ENCODE assay signal across 18 cellular contexts in genomic region chr2:60498176-60499081, GRCh38. TPM values are rescaled to one million over a fixed set of nuclear protein-coding genes. Genes with fewer than 3 reads are reported as not detected.
DNase-seq lines count a peak whose midpoint lies in the region; ATAC-seq and TF ChIP-seq lines count a peak whose summit lies in the region.
"Had no signal": no experiment of that assay in that cellular context is flagged by ENCODE, and none has a peak within 500 bp of the region (broad histone marks: within the 10 kb centered on the region; RNA-seq: fewer than 3 reads in every experiment).

No MANE protein-coding gene starts in this region.

- TF ChIP-seq CTCF in GM13977 (IDR thresholded peaks at IDR 0.05; ENCODE audit: extremely low read depth, insufficient read depth, missing control alignments) (no peak), prostate gland (IDR thresholded peaks at IDR 0.05) (no peak)

- no peaks in the 10 kb centered on the region for H3K36me3 ChIP-seq in prostate gland
- no peaks in the 10 kb centered on the region for H3K36me3 ChIP-seq in CD4-positive, alpha-beta memory T cell (ENCODE audit: insufficient read depth, low read length)
- H3K36me3 ChIP-seq: sigmoid colon had no signal

- no peak overlapping the region for H3K27ac ChIP-seq in prostate gland
- no peak overlapping the region for H3K27ac ChIP-seq in CD4-positive, alpha-beta memory T cell (ENCODE audit: low read depth, low read length)
- H3K27ac ChIP-seq: sigmoid colon had no signal

- POLR2A ChIA-PET in CD4-positive, alpha-beta memory T cell (lab: Charles Lee; ENCODE audit: partially characterized antibody) = no interaction called here

- no peaks in the 10 kb centered on the region for H3K36me3 Mint-ChIP-seq in CD4-positive, alpha-beta memory T cell
- H3K36me3 Mint-ChIP-seq: CD8-positive, alpha-beta memory T cell; naive thymus-derived CD8-positive, alpha-beta T cell had no signal

- 86% methylated on average over 10 of the region's 10 CpGs for WGBS in prostate gland

- peak; percentile 43 for ATAC-seq in GM19463 (IDR thresholded peaks at IDR 0.05; ENCODE audit: unreplicated experiment)
- peak; percentile 37 for ATAC-seq in HG03025 (IDR thresholded peaks at IDR 0.05; ENCODE audit: low FRiP score, unreplicated experiment)
- ATAC-seq: activated CD4-positive, CD25-positive, alpha-beta regulatory T cell treated with anti-CD3 and anti-CD28 coated beads, Interleukin-2, amount 50 U/mL, for 24 hours; left colon; naive thymus-derived CD8-positive, alpha-beta T cell had no signal

- no peaks in the 10 kb centered on the region for H3K4me1 Mint-ChIP-seq in CD4-positive, alpha-beta memory T cell
- H3K4me1 Mint-ChIP-seq: CD8-positive, alpha-beta memory T cell had no signal

- H3K4me1 ChIP-seq in prostate gland (replicated peaks) = no peaks in the 10 kb centered on the region
- no peaks in the 10 kb centered on the region for H3K4me1 ChIP-seq in CD4-positive, alpha-beta memory T cell (ENCODE audit: insufficient read depth, low read length)

- in situ Hi-C loops in GM13977 (cut with MboI; ENCODE audit: low pct_unique_long_range_greater_than_20kb, low sequenced_read_pairs, unreplicated experiment) = no loop called here

- H3K27me3 Mint-ChIP-seq in CD4-positive, alpha-beta memory T cell = peaks cover 4 to 5% of the 10 kb centered on the region in 2 donors
- H3K27me3 Mint-ChIP-seq: brain had no signal

- intact Hi-C loops in prostate gland (cut with DNase I) = no loop called here
- intact Hi-C loops in CD4-positive, alpha-beta memory T cell (cut with micrococcal nuclease) = no loop called here

- CTCF ChIA-PET in CD4-positive, alpha-beta memory T cell (lab: Charles Lee; ENCODE audit: partially characterized antibody) = no interaction called here

- TF ChIP-seq POLR2A in erythroblast (IDR thresholded peaks at IDR 0.05; ENCODE audit: low read length) (peak; percentile 75), prostate gland (IDR thresholded peaks at IDR 0.05) (no peak)

- DNase-seq in GM13977 (ENCODE audit: low spot score) (peak; percentile 54), erythroblast (lab: John Stamatoyannopoulos, UW) (peak; percentile 71 to 86), prostate gland (ENCODE audit: low spot score) (no peak), A172 (ENCODE audit: low spot score) (no peak), NCI-H2227 treated with DMSO at 0.1 percent for 48 hours (lab: John Stamatoyannopoulos, UW) (no peak)
- no peak for DNase-seq in CD4-positive, alpha-beta memory T cell
- DNase-seq: CD8-positive, alpha-beta memory T cell; left colon; naive thymus-derived CD8-positive, alpha-beta T cell; NCI-H187 treated with DMSO at 0.1 percent for 48 hours; NK-92 treated with Interleukin-12 subunit alpha and Interleukin-12 subunit beta, amount 100 ng/mL, for 24 hours; sigmoid colon; SK-N-SH had no signal

- H3K27me3 ChIP-seq in prostate gland (replicated peaks; ENCODE audit: insufficient read depth) = no peaks in the 10 kb centered on the region
- H3K27me3 ChIP-seq in CD4-positive, alpha-beta memory T cell (ENCODE audit: insufficient read depth, low read length) = no peaks in the 10 kb centered on the region
- H3K27me3 ChIP-seq: sigmoid colon had no signal

- H3K4me3 ChIP-seq in prostate gland = no peak overlapping the region
- H3K4me3 ChIP-seq in CD4-positive, alpha-beta memory T cell (ENCODE audit: low read length in 2 of 2) = no peak overlapping the region
- H3K4me3 ChIP-seq: sigmoid colon had no signal

- H3K9me3 ChIP-seq in prostate gland = no peaks in the 10 kb centered on the region
- no peaks in the 10 kb centered on the region for H3K9me3 ChIP-seq in CD4-positive, alpha-beta memory T cell (ENCODE audit: control insufficient read depth in 1 of 2, low read length in 2 of 2)
- H3K9me3 ChIP-seq: sigmoid colon, SK-N-SH had no signal

- no peak overlapping the region for H3K4me3 Mint-ChIP-seq in CD4-positive, alpha-beta memory T cell
- H3K4me3 Mint-ChIP-seq: activated T-helper 1 cell treated with anti-CD3 and anti-CD28 coated beads, Interleukin-12 subunit alpha, Interleukin-12 subunit beta, Interleukin-2, Interleukin-4 antibody, amounts not matched to agents 30 ng/mL and 10 ng/mL and 1 ng/mL, durations not matched to agents 14 hours and 24 hours and 36 hours; brain; CD8-positive, alpha-beta memory T cell had no signal

- no peaks in the 10 kb centered on the region for H3K9me3 Mint-ChIP-seq in CD4-positive, alpha-beta memory T cell
- H3K9me3 Mint-ChIP-seq: activated T-helper 1 cell treated with anti-CD3 and anti-CD28 coated beads, Interleukin-12 subunit alpha, Interleukin-12 subunit beta, Interleukin-2, Interleukin-4 antibody, amounts not matched to agents 30 ng/mL and 10 ng/mL and 1 ng/mL, durations not matched to agents 14 hours and 24 hours and 36 hours; brain; naive thymus-derived CD8-positive, alpha-beta T cell had no signal

- H3K27ac Mint-ChIP-seq in CD4-positive, alpha-beta memory T cell = no peak overlapping the region
- H3K27ac Mint-ChIP-seq: activated T-helper 1 cell treated with anti-CD3 and anti-CD28 coated beads, Interleukin-12 subunit alpha, Interleukin-12 subunit beta, Interleukin-2, Interleukin-4 antibody, amounts not matched to agents 30 ng/mL and 10 ng/mL and 1 ng/mL, durations not matched to agents 14 hours and 24 hours and 36 hours; CD8-positive, alpha-beta memory T cell; naive thymus-derived CD8-positive, alpha-beta T cell had no signal

RNA-seq across cellular contexts. Expression of gene BCL11A, which starts 55.0 kb away (rescaled TPM):
- 10 to 100 TPM; 14.6 to 22.2 TPM for total RNA-seq in prostate gland
- not detected in 2 replicates for total RNA-seq in A172 (2014; rRNA removed; shearing (Covaris generic))
- total RNA-seq in CD4-positive, alpha-beta memory T cell = under 1 TPM in 1 of 2 experiments, not detected in 1; 0.12 TPM
- polyA plus RNA-seq in CD4-positive, alpha-beta memory T cell = 1 to 10 TPM in 1 of 2 donors, not detected in 1; 1.6 TPM
- total RNA-seq: activated T-helper 1 cell treated with anti-CD3 and anti-CD28 coated beads, Interleukin-12 subunit alpha, Interleukin-12 subunit beta, Interleukin-2, Interleukin-4 antibody, amounts not matched to agents 30 ng/mL and 10 ng/mL and 1 ng/mL, durations not matched to agents 14 hours and 24 hours and 36 hours had no signal
- polyA plus RNA-seq: CD8-positive, alpha-beta memory T cell had no signal

Comparison
In these comparisons a context has a peak if more than half of its experiments do, and no peak if none do; other contexts are left out.
1. DNase-seq: peak in GM13977 (single experiment) and erythroblast (2 of 2); none in prostate gland (single experiment), A172 (single experiment), CD4-positive, alpha-beta memory T cell (0 of 5) and NCI-H2227 treated with DMSO at 0.1 percent for 48 hours (single experiment).
2. RNA of gene BCL11A, which starts 55.0 kb away (total RNA-seq): 14.6 to 22.2 TPM in prostate gland; 0.12 TPM in CD4-positive, alpha-beta memory T cell and not detected in A172; every median in the first group is over 10 times any median in the second.